Comparison of ENCODE assay signal across 23 cellular contexts in the genomic region with DNA sequence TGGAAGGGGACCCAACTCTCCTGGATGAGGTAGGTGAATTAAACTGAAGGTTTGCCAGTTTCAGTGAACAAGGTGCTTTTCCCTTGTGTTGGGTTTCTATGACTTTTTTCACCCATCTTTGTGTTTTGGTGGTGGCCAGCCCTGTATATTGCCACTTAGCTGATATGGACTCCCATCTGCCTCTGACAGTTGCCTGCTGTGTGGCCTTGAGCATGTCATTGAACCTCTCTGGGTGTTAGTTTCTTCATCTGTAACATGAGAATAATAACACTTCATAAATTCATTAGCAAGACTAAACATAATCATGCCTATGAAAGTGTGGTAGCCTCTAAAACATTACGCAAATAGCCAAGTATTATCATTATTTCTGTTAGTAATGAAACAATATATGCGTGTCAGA.
DNase-seq lines count a peak whose midpoint lies in the region; ATAC-seq and TF ChIP-seq lines count a peak whose summit lies in the region.
"Had no signal": no experiment of that assay in that cellular context is flagged by ENCODE, and none has a peak within 500 bp of the region (broad histone marks: within the 10 kb centered on the region; RNA-seq: fewer than 3 reads in every experiment).

No MANE protein-coding gene starts in this region.

- WGBS in heart right ventricle, 2 donors, result 94% methylated on average over 2 of the region's 2 CpGs

- no peak overlapping the region for H3K4me3 ChIP-seq in right atrium auricular region
- no peak overlapping the region for H3K4me3 ChIP-seq in heart right ventricle
- H3K4me3 ChIP-seq in skeletal muscle tissue (ENCODE audit: low read length in 3 of 3), result peak overlapping the region in 2 of 3 donors; percentile 23 to 32
- H3K4me3 ChIP-seq: adrenal gland had no signal

- H3K4me3 Mint-ChIP-seq in mesothelial cell of epicardium, result no peak overlapping the region
- H3K4me3 Mint-ChIP-seq: activated CD4-positive, alpha-beta memory T cell treated with anti-CD3 and anti-CD28 coated beads for 36 hours; activated naive CD4-positive, alpha-beta T cell treated with anti-CD3 and anti-CD28 coated beads for 36 hours; activated T-cell treated with anti-CD3 and anti-CD28 coated beads, Interleukin-2, amount 50 U/mL, for 72 hours had no signal

- DNase-seq in right atrium auricular region (ENCODE audit: low spot score) (no peak), heart right ventricle (no peak), mesothelial cell of epicardium (ENCODE audit: low spot score in 2 of 2, unreplicated experiment in 2 of 2) (no peak), pons (ENCODE audit: low spot score) (no peak), RPMI8226 (no peak), putamen (ENCODE audit: low spot score) (no peak)
- DNase-seq: activated CD4-positive, alpha-beta memory T cell treated with anti-CD3 and anti-CD28 coated beads for 36 hours; activated CD4-positive, alpha-beta T cell treated with anti-CD3 and anti-CD28 coated beads for 1 hour; activated naive CD4-positive, alpha-beta T cell treated with anti-CD3 and anti-CD28 coated beads for 36 hours; activated T-cell treated with anti-CD3 and anti-CD28 coated beads, Interleukin-2, amount 50 U/mL, for 72 hours; adrenal gland; Caco-2; mesenchymal stem cell; NCI-H1092 treated with DMSO at 0.1 percent for 48 hours; NCI-H187; NCI-H510A; stimulated activated CD4-positive, alpha-beta T cell treated with anti-CD3 and anti-CD28 coated beads, Interleukin-1b, Interleukin-23, amount 100 ng/mL, for 48 hours; stimulated activated naive CD4-positive, alpha-beta T cell treated with Interleukin-2 at 50 U/mL for 16 hours; SW 1271 had no signal

- no peaks in the 10 kb centered on the region for H3K27me3 Mint-ChIP-seq in mesothelial cell of epicardium (ENCODE audit: low read depth)
- H3K27me3 Mint-ChIP-seq: activated CD4-positive, alpha-beta memory T cell treated with anti-CD3 and anti-CD28 coated beads for 36 hours had no signal

- H3K4me1 ChIP-seq in right atrium auricular region, result peaks cover 0 to 31% of the 10 kb centered on the region in 2 donors
- H3K4me1 ChIP-seq in heart right ventricle, result peaks cover 0 to 63% (median 31%) of the 10 kb centered on the region in 9 donors
- H3K4me1 ChIP-seq in skeletal muscle tissue (ENCODE audit: control insufficient read depth in 3 of 3, insufficient read depth in 3 of 3, low read length in 3 of 3), result peaks cover 24 to 43% (median 35%) of the 10 kb centered on the region in 3 donors

- H3K27ac Mint-ChIP-seq in mesothelial cell of epicardium, result peak overlapping the region; percentile 96
- H3K27ac Mint-ChIP-seq: activated CD4-positive, alpha-beta memory T cell treated with anti-CD3 and anti-CD28 coated beads for 36 hours; activated naive CD4-positive, alpha-beta T cell treated with anti-CD3 and anti-CD28 coated beads for 36 hours; activated T-cell treated with anti-CD3 and anti-CD28 coated beads, Interleukin-2, amount 50 U/mL, for 72 hours; CD14-positive monocyte had no signal

- H3K9me3 ChIP-seq in right atrium auricular region (no peaks in the 10 kb centered on the region), heart right ventricle (no peaks in the 10 kb centered on the region), skeletal muscle tissue (ENCODE audit: control insufficient read depth in 3 of 3, low read length in 3 of 3) (no peaks in the 10 kb centered on the region)
- H3K9me3 ChIP-seq: adrenal gland, Caco-2 had no signal

- H3K9ac ChIP-seq in skeletal muscle tissue (ENCODE audit: low read depth in 1 of 3, low read length in 3 of 3), result peak overlapping the region in 1 of 3 donors; percentile 72

- no peaks in the 10 kb centered on the region for H3K36me3 Mint-ChIP-seq in mesothelial cell of epicardium
- H3K36me3 Mint-ChIP-seq: activated CD4-positive, alpha-beta memory T cell treated with anti-CD3 and anti-CD28 coated beads for 36 hours; CD14-positive monocyte had no signal

- H3K9me3 Mint-ChIP-seq in mesothelial cell of epicardium, result no peaks in the 10 kb centered on the region
- H3K9me3 Mint-ChIP-seq: activated CD4-positive, alpha-beta memory T cell treated with anti-CD3 and anti-CD28 coated beads for 36 hours; activated naive CD4-positive, alpha-beta T cell treated with anti-CD3 and anti-CD28 coated beads for 36 hours; activated T-cell treated with anti-CD3 and anti-CD28 coated beads, Interleukin-2, amount 50 U/mL, for 72 hours had no signal

- H3K27me3 ChIP-seq in right atrium auricular region (no peaks in the 10 kb centered on the region), heart right ventricle (no peaks in the 10 kb centered on the region), skeletal muscle tissue (ENCODE audit: control insufficient read depth in 3 of 3, insufficient read depth in 3 of 3, low read length in 3 of 3) (no peaks in the 10 kb centered on the region)
- H3K27me3 ChIP-seq: adrenal gland had no signal

- peaks cover 82% of the 10 kb centered on the region for H3K4me1 Mint-ChIP-seq in mesothelial cell of epicardium

- intact Hi-C loops in heart right ventricle (cut with DNase I), result loop anchor here in 3 of 10 donors (5.0 to 10.0 kb wide), 3 partner anchors 74 to 84 kb away; no protein-coding TSS in a partner anchor

- ATAC-seq in heart right ventricle (no peak), GM19463 (IDR thresholded peaks at IDR 0.05; ENCODE audit: unreplicated experiment) (no peak)
- ATAC-seq: activated T-cell treated with anti-CD3 and anti-CD28 coated beads, Interleukin-2, amount 50 U/mL, for 72 hours; left lobe of liver had no signal

- TF ChIP-seq CTCF in right atrium auricular region (IDR thresholded peaks at IDR 0.05) (no peak), heart right ventricle (IDR thresholded peaks at IDR 0.05) (no peak), mesothelial cell of epicardium (IDR thresholded peaks at IDR 0.05; ENCODE audit: unreplicated experiment) (no peak)

- H3K36me3 ChIP-seq in right atrium auricular region (no peaks in the 10 kb centered on the region), heart right ventricle (no peaks in the 10 kb centered on the region), skeletal muscle tissue (ENCODE audit: control insufficient read depth in 3 of 3, insufficient read depth in 3 of 3, low read length in 3 of 3) (no peaks in the 10 kb centered on the region)
- H3K36me3 ChIP-seq: adrenal gland had no signal

- H3K27ac ChIP-seq in right atrium auricular region (peak overlapping the region; percentile 62 to 77), heart right ventricle (peak overlapping the region in 5 of 10 donors; percentile 1 to 37 (median 27)), skeletal muscle tissue (ENCODE audit: low read depth, low read length) (peak overlapping the region; percentile 37)

Comparison
In these comparisons a context has a peak if more than half of its experiments do, and no peak if none do; other contexts are left out.
1. H3K4me3 ChIP-seq: peak in skeletal muscle tissue (2 of 3); none in right atrium auricular region (0 of 2) and heart right ventricle (0 of 10).